1 cellular context compared by ENCODE assay signal in the genomic region with DNA sequence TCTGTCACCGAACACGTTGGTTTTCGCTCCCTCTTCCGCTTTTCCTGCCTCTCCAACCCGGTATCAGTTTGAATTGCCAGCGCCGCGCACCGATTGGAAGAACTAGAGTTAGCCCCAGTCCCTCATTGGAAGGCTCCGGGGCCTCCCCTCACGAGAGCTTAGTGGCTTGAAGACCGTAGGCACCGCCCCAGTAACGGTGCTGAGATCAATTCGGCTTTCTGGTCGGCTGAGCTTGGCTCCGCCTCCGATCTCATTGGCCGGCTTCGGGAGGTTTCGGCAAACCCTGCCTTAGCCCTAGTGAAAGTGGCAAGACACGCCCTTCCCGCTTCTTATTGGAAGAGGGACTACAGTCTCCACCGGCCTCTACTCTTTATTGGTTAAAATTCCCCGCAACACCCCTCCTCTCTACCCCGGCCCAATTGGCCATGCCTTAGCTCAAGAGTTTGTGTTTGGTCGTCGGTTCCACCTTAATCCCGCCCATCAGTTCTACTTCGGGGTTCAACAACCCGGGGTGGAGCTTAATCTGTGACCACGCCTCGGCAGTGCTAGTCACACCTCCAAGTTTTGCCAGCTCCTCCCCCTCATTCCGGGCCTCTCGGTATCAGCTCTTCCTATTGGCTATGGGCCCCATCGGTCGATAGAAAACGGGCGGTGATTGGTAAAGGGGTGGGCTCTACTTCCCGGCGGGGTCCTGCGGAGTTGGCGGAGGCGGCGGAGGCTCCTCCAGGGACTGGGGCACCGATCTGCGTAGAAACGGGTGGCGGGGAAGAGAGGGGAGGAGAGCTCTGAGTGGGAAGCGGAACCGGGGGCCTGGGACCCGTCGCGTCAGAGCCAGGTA.
TF ChIP-seq lines count a peak whose summit lies in the region.
"Not testable (repeated sequence)": the region's sequence is repeated elsewhere in the genome, so short reads cannot be mapped to it uniquely, and the experiment has no call there.

A gene (minus strand): TSS at position 51 of the 838 bp plus-strand sequence. CDS start 851 bp downstream, outside the sequence.
A gene (plus strand): TSS at position 686 of the 838 bp plus-strand sequence. CDS start 2,472 bp downstream, outside the sequence.

TF ChIP-seq in K562, 482 proteins besides CTCF, POLR2A, EP300 and RAD21 (continued from another document):
- TF ChIP-seq NFYB (IDR thresholded peaks at IDR 0.05; ENCODE audit: extremely low read depth, insufficient read length) (peak; percentile 60), MYBL2 (IDR thresholded peaks at IDR 0.05; ENCODE audit: low read depth) (peak; percentile 73; the same call in 1 of the 2 replicates), DMBX1 (CRISPR knock-in tag; IDR thresholded peaks at IDR 0.05; ENCODE audit: borderline replicate concordance) (peak; percentile 51; the same call in 1 of the 2 replicates), CC2D1A (IDR thresholded peaks at IDR 0.05) (peak; percentile 81), MBD2 (IDR thresholded peaks at IDR 0.05; ENCODE audit: borderline replicate concordance, low read depth) (peak; percentile 69; the same call in 1 of the 2 replicates), FOXM1 (IDR thresholded peaks at IDR 0.05; ENCODE audit: low read depth) (peak; percentile 50; the same call in 1 of the 2 replicates), NEUROD1 (IDR thresholded peaks at IDR 0.05; ENCODE audit: borderline replicate concordance, low read depth, low read length, partially characterized antibody) (peak; percentile 67), CREM (IDR thresholded peaks at IDR 0.05; ENCODE audit: low read depth) (peak; percentile 30; the same call in 1 of the 2 replicates), FOXK2 (conservative IDR thresholded peaks at IDR 0.05 in 1 of 2, IDR thresholded peaks at IDR 0.05 in 1 of 2; ENCODE audit: low read depth in 2 of 2) (peak; percentile 80 to 83), HDAC3 (IDR thresholded peaks at IDR 0.05; ENCODE audit: borderline replicate concordance, partially characterized antibody) (peak; percentile 98), SUPT5H (IDR thresholded peaks at IDR 0.05) (peak; percentile 72), HNRNPLL (IDR thresholded peaks at IDR 0.05; ENCODE audit: low read depth, low read length, poor library complexity, severe bottlenecking) (peak; percentile 96), EGR1 (conservative IDR thresholded peaks at IDR 0.05) (peak; percentile 83), ESRRA (IDR thresholded peaks at IDR 0.05; ENCODE audit: borderline replicate concordance, low read depth) (0 out of 2 replicates have a peak, but pooled peaks have one; percentile 21), ZNF589 (CRISPR knock-in tag; IDR thresholded peaks at IDR 0.05; ENCODE audit: low read depth) (0 out of 2 replicates have a peak, but pooled peaks have one; percentile 63), CHD2 (IDR thresholded peaks at IDR 0.05; ENCODE audit: low read depth, low read length) (peak; percentile 54), ASH1L (IDR thresholded peaks at IDR 0.05; ENCODE audit: borderline replicate concordance, low read depth, partially characterized antibody) (peak; percentile 94), ATF1 (tag; IDR thresholded peaks at IDR 0.05) (peak; percentile 42), SP1 (CRISPR knock-in tag; IDR thresholded peaks at IDR 0.05) (peak; percentile 56; the same call in 1 of the 2 replicates), SP2 (IDR thresholded peaks at IDR 0.05; ENCODE audit: extremely low read depth, low read depth, low read length, poor library complexity, severe bottlenecking) (peak; percentile 46), ATF7 (IDR thresholded peaks at IDR 0.05) (peak; percentile 74), PHF8 (IDR thresholded peaks at IDR 0.05; ENCODE audit: borderline replicate concordance, low read length) (peak; percentile 21; the same call in 1 of the 2 replicates)
- not testable (repeated sequence) for TF ChIP-seq MYBL2 (CRISPR knock-in tag; IDR thresholded peaks at IDR 0.05; ENCODE audit: borderline replicate concordance); FOXM1 (CRISPR knock-in tag; IDR thresholded peaks at IDR 0.05; ENCODE audit: low read depth); ATF1 (CRISPR knock-in tag; IDR thresholded peaks at IDR 0.05)
- TF ChIP-seq, protein P1, sequence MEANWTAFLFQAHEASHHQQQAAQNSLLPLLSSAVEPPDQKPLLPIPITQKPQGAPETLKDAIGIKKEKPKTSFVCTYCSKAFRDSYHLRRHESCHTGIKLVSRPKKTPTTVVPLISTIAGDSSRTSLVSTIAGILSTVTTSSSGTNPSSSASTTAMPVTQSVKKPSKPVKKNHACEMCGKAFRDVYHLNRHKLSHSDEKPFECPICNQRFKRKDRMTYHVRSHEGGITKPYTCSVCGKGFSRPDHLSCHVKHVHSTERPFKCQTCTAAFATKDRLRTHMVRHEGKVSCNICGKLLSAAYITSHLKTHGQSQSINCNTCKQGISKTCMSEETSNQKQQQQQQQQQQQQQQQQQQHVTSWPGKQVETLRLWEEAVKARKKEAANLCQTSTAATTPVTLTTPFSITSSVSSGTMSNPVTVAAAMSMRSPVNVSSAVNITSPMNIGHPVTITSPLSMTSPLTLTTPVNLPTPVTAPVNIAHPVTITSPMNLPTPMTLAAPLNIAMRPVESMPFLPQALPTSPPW (CRISPR knock-in tag; IDR thresholded peaks at IDR 0.05), result peak; percentile 59
- TF ChIP-seq, protein P2, sequence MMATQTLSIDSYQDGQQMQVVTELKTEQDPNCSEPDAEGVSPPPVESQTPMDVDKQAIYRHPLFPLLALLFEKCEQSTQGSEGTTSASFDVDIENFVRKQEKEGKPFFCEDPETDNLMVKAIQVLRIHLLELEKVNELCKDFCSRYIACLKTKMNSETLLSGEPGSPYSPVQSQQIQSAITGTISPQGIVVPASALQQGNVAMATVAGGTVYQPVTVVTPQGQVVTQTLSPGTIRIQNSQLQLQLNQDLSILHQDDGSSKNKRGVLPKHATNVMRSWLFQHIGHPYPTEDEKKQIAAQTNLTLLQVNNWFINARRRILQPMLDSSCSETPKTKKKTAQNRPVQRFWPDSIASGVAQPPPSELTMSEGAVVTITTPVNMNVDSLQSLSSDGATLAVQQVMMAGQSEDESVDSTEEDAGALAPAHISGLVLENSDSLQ (IDR thresholded peaks at IDR 0.05), result peak; percentile 99
- TF ChIP-seq, protein P3, sequence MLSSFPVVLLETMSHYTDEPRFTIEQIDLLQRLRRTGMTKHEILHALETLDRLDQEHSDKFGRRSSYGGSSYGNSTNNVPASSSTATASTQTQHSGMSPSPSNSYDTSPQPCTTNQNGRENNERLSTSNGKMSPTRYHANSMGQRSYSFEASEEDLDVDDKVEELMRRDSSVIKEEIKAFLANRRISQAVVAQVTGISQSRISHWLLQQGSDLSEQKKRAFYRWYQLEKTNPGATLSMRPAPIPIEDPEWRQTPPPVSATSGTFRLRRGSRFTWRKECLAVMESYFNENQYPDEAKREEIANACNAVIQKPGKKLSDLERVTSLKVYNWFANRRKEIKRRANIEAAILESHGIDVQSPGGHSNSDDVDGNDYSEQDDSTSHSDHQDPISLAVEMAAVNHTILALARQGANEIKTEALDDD (IDR thresholded peaks at IDR 0.05), result peak; percentile 79
- TF ChIP-seq, protein P4, sequence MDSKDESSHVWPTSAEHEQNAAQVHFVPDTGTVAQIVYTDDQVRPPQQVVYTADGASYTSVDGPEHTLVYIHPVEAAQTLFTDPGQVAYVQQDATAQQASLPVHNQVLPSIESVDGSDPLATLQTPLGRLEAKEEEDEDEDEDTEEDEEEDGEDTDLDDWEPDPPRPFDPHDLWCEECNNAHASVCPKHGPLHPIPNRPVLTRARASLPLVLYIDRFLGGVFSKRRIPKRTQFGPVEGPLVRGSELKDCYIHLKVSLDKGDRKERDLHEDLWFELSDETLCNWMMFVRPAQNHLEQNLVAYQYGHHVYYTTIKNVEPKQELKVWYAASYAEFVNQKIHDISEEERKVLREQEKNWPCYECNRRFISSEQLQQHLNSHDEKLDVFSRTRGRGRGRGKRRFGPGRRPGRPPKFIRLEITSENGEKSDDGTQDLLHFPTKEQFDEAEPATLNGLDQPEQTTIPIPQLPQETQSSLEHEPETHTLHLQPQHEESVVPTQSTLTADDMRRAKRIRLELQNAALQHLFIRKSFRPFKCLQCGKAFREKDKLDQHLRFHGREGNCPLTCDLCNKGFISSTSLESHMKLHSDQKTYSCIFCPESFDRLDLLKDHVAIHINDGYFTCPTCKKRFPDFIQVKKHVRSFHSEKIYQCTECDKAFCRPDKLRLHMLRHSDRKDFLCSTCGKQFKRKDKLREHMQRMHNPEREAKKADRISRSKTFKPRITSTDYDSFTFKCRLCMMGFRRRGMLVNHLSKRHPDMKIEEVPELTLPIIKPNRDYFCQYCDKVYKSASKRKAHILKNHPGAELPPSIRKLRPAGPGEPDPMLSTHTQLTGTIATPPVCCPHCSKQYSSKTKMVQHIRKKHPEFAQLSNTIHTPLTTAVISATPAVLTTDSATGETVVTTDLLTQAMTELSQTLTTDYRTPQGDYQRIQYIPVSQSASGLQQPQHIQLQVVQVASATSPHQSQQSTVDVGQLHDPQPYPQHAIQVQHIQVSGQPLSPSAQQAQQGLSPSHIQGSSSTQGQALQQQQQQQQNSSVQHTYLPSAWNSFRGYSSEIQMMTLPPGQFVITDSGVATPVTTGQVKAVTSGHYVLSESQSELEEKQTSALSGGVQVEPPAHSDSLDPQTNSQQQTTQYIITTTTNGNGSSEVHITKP (IDR thresholded peaks at IDR 0.05; ENCODE audit: partially characterized antibody), result peak; percentile 26
- TF ChIP-seq, protein P5, sequence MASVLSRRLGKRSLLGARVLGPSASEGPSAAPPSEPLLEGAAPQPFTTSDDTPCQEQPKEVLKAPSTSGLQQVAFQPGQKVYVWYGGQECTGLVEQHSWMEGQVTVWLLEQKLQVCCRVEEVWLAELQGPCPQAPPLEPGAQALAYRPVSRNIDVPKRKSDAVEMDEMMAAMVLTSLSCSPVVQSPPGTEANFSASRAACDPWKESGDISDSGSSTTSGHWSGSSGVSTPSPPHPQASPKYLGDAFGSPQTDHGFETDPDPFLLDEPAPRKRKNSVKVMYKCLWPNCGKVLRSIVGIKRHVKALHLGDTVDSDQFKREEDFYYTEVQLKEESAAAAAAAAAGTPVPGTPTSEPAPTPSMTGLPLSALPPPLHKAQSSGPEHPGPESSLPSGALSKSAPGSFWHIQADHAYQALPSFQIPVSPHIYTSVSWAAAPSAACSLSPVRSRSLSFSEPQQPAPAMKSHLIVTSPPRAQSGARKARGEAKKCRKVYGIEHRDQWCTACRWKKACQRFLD (CRISPR knock-in tag; IDR thresholded peaks at IDR 0.05), result peak; percentile 79; the same call in 1 of the 2 replicates
- TF ChIP-seq, protein P6, sequence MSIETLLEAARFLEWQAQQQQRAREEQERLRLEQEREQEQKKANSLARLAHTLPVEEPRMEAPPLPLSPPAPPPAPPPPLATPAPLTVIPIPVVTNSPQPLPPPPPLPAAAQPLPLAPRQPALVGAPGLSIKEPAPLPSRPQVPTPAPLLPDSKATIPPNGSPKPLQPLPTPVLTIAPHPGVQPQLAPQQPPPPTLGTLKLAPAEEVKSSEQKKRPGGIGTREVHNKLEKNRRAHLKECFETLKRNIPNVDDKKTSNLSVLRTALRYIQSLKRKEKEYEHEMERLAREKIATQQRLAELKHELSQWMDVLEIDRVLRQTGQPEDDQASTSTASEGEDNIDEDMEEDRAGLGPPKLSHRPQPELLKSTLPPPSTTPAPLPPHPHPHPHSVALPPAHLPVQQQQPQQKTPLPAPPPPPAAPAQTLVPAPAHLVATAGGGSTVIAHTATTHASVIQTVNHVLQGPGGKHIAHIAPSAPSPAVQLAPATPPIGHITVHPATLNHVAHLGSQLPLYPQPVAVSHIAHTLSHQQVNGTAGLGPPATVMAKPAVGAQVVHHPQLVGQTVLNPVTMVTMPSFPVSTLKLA (conservative IDR thresholded peaks at IDR 0.05), result 0 out of 4 replicates have a peak, but pooled peaks of 1 of the 2 experiments have one; percentile 33
TF ChIP-seq in K562: peak in this region for 36; not testable (repeated sequence) for 446.
